ENCODE assay signal across 13 cellular contexts in genomic region chr2:242098445-242099128, GRCh38.
DNase-seq lines count a peak whose midpoint lies in the region; ATAC-seq, FAIRE-seq and TF ChIP-seq lines count a peak whose summit lies in the region.
"Had no signal": no experiment of that assay in that cellular context is flagged by ENCODE, and none has a peak within 500 bp of the region (broad histone marks: within the 10 kb centered on the region; RNA-seq: fewer than 3 reads in every experiment).

No MANE protein-coding gene starts in this region.

- no peak for FAIRE-seq in HTR-8/SVneo (lab: Jason Lieb, UNC)
- FAIRE-seq: urothelium cell line had no signal

- peaks cover 4% of the 10 kb centered on the region for H4K20me1 ChIP-seq in hepatocyte (ENCODE audit: insufficient read depth, poor library complexity, severe bottlenecking)

- CTCF ChIA-PET in GM10248 (lab: Yijun Ruan, JAX): no interaction called here

- DNase-seq in GM10248 (ENCODE audit: extremely low spot score) (peak; percentile 39), RKO (ENCODE audit: low spot score) (peak; percentile 28), right lobe of liver (no peak), HTR-8/SVneo (ENCODE audit: insufficient read length, low spot score) (no peak), hepatocyte (ENCODE audit: low spot score) (no peak), suprapubic skin (ENCODE audit: low spot score in 2 of 2) (no peak)
- DNase-seq: activated naive CD8-positive, alpha-beta T cell treated with anti-CD3 and anti-CD28 coated beads for 36 hours; effector memory CD4-positive, alpha-beta T cell; NCI-H510A treated with DMSO at 0.1 percent for 48 hours; WERI-Rb-1 had no signal

- H3K36me3 ChIP-seq in right lobe of liver (peaks cover 0 to 11% (median under 1%) of the 10 kb centered on the region in 4 donors), hepatocyte (replicated peaks; ENCODE audit: insufficient read depth, low read depth) (no peaks in the 10 kb centered on the region), suprapubic skin (peaks cover 18% of the 10 kb centered on the region)

- no peaks in the 10 kb centered on the region for H3K4me1 ChIP-seq in right lobe of liver
- no peaks in the 10 kb centered on the region for H3K4me1 ChIP-seq in hepatocyte (ENCODE audit: insufficient read depth)
- no peaks in the 10 kb centered on the region for H3K4me1 ChIP-seq in suprapubic skin

- no peak overlapping the region for H3K4me3 ChIP-seq in right lobe of liver
- H3K4me3 ChIP-seq in hepatocyte: no peak overlapping the region
- H3K4me3 ChIP-seq in suprapubic skin: no peak overlapping the region

- TF ChIP-seq POLR2A in right lobe of liver (IDR thresholded peaks at IDR 0.05): no peak
- no peak for TF ChIP-seq POLR2A in suprapubic skin (IDR thresholded peaks at IDR 0.05)

- no peaks in the 10 kb centered on the region for H3K27me3 ChIP-seq in right lobe of liver
- no peaks in the 10 kb centered on the region for H3K27me3 ChIP-seq in hepatocyte
- no peaks in the 10 kb centered on the region for H3K27me3 ChIP-seq in suprapubic skin

- H3K27ac ChIP-seq in right lobe of liver (no peak overlapping the region), hepatocyte (no peak overlapping the region), suprapubic skin (no peak overlapping the region)
- H3K27ac ChIP-seq: WERI-Rb-1 had no signal

- intact Hi-C loops in right lobe of liver (cut with DNase I): no loop called here

- 78% methylated on average over 7 of the region's 7 CpGs for WGBS in right lobe of liver (ENCODE audit: insufficient coverage, low coverage, low lambda C conversion rate, missing lambda C conversion rate)
- 96% methylated on average over 7 of the region's 7 CpGs for WGBS in hepatocyte (ENCODE audit: low lambda C conversion rate, missing lambda C conversion rate)
- WGBS in suprapubic skin: 79% methylated on average over 7 of the region's 7 CpGs

- no peak overlapping the region for H2AFZ ChIP-seq in hepatocyte

- POLR2A ChIA-PET in GM10248 (lab: Yijun Ruan, JAX): no interaction called here

- H3K9me3 ChIP-seq in right lobe of liver (no peaks in the 10 kb centered on the region), hepatocyte (ENCODE audit: low read depth) (no peaks in the 10 kb centered on the region), suprapubic skin (no peaks in the 10 kb centered on the region)

- H3K4me2 ChIP-seq in hepatocyte: no peak overlapping the region

- no peak for TF ChIP-seq EP300 in suprapubic skin (IDR thresholded peaks at IDR 0.05)

- peaks cover 18% of the 10 kb centered on the region for H3K79me2 ChIP-seq in hepatocyte

- ATAC-seq in HG02981 (IDR thresholded peaks at IDR 0.05; ENCODE audit: unreplicated experiment) (peak; percentile 72), right lobe of liver (peak; percentile 20 to 56 (median 44)), GM21526 (IDR thresholded peaks at IDR 0.05; ENCODE audit: low FRiP score, unreplicated experiment) (no peak)

- TF ChIP-seq CTCF in GM10248 (IDR thresholded peaks at IDR 0.05; ENCODE audit: control extremely low read depth, extremely low read depth, low read depth, missing control alignments): no peak
- no peak for TF ChIP-seq CTCF in right lobe of liver (IDR thresholded peaks at IDR 0.05)
- no peak for TF ChIP-seq CTCF in hepatocyte (IDR thresholded peaks at IDR 0.05; ENCODE audit: poor library complexity)
- TF ChIP-seq CTCF in suprapubic skin (IDR thresholded peaks at IDR 0.05): no peak

- H3K9me2 ChIP-seq in hepatocyte (replicated peaks; ENCODE audit: insufficient read depth): no peaks in the 10 kb centered on the region

Comparison
In these comparisons a context has a peak if more than half of its experiments do, and no peak if none do; other contexts are left out.
1. DNase-seq: peak in GM10248 (single experiment) and RKO (single experiment); none in right lobe of liver (0 of 3), HTR-8/SVneo (single experiment), hepatocyte (single experiment) and suprapubic skin (0 of 2).